24 cellular contexts compared by ENCODE assay signal in genomic region chr22:42630901-42631602, GRCh38. TPM values are rescaled to one million over a fixed set of nuclear protein-coding genes. Genes with fewer than 3 reads are reported as not detected.
A peak's percentile ranks its signal among the peaks of the same experiment; 100 is the strongest.
DNase-seq lines count a peak whose midpoint lies in the region; ATAC-seq, FAIRE-seq and TF ChIP-seq lines count a peak whose summit lies in the region.
"Had no signal": no experiment of that assay in that cellular context is flagged by ENCODE, and none has a peak within 500 bp of the region (broad histone marks: within the 10 kb centered on the region; RNA-seq: fewer than 3 reads in every experiment).

No MANE protein-coding gene starts in this region.

- no peak for TF ChIP-seq CTCF in brain microvascular endothelial cell (IDR thresholded peaks at IDR 0.05; ENCODE audit: low read depth, low read length, missing control alignments)
- TF ChIP-seq CTCF in keratinocyte (optimal IDR thresholded peaks at IDR 0.05 in 1 of 3, IDR thresholded peaks at IDR 0.05 in 1 of 3, conservative IDR thresholded peaks at IDR 0.05 in 1 of 3; ENCODE audit: extremely low read depth in 1 of 3, insufficient read depth in 2 of 3, low read length in 3 of 3) = peak in 1 of 3 experiments; percentile 2

- peak overlapping the region; percentile 72 for H3K9ac ChIP-seq in keratinocyte (ENCODE audit: control insufficient read depth, extremely low read depth, insufficient read depth, low read length)
- H3K9ac ChIP-seq: GM23248, parathyroid adenoma had no signal

- H3K27ac ChIP-seq in brain microvascular endothelial cell (peak overlapping the region; percentile 40), keratinocyte (ENCODE audit: control insufficient read depth, insufficient read depth, low read length) (peak overlapping the region; percentile 72)
- H3K27ac ChIP-seq: GM23248, parathyroid adenoma had no signal

- H3K27me3 Mint-ChIP-seq in activated T-helper 17 cell treated with anti-CD3 and anti-CD28 coated beads, Interleukin-2, amount 50 U/mL, for 72 hours = no peaks in the 10 kb centered on the region
- H3K27me3 Mint-ChIP-seq: activated naive CD4-positive, alpha-beta T cell treated with anti-CD3 and anti-CD28 coated beads, Interleukin-2, amount 10 ng/mL, durations not matched to agents 7 days and 5 days; activated T-cell treated with anti-CD3 and anti-CD28 coated beads, Interleukin-2, amount 50 U/mL, for 24 hours; naive thymus-derived CD8-positive, alpha-beta T cell; type B pancreatic cell had no signal

- H3K9me1 ChIP-seq in keratinocyte (ENCODE audit: control insufficient read depth, extremely low read depth, insufficient read depth, low read length) = no peaks in the 10 kb centered on the region

- DNase-seq in Daoy (ENCODE audit: low read depth) (peak; percentile 61), HT1080 (ENCODE audit: low read depth) (peak; percentile 67), brain microvascular endothelial cell (no peak), keratinocyte (ENCODE audit: low read depth, low spot score) (no peak), frontal cortex (ENCODE audit: low spot score in 2 of 2) (no peak), SW 1271 (lab: John Stamatoyannopoulos, UW) (no peak)
- DNase-seq: activated CD8-positive, alpha-beta memory T cell treated with anti-CD3 and anti-CD28 coated beads for 24 hours; activated naive CD4-positive, alpha-beta T cell treated with anti-CD3 and anti-CD28 coated beads, Interleukin-2, amount 10 ng/mL, durations not matched to agents 7 days and 5 days; activated T-cell treated with anti-CD3 and anti-CD28 coated beads, Interleukin-2, amount 50 U/mL, for 24 hours; anterior cingulate cortex; BE2C; GM23248; KG1; naive thymus-derived CD8-positive, alpha-beta T cell; NCI-H69; Right ventricle myocardium superior had no signal

- no peaks in the 10 kb centered on the region for H3K4me1 Mint-ChIP-seq in activated T-helper 17 cell treated with anti-CD3 and anti-CD28 coated beads, Interleukin-2, amount 50 U/mL, for 72 hours
- H3K4me1 Mint-ChIP-seq: activated naive CD4-positive, alpha-beta T cell treated with anti-CD3 and anti-CD28 coated beads, Interleukin-2, amount 10 ng/mL, durations not matched to agents 7 days and 5 days; mesothelial cell of epicardium had no signal

- H3K4me2 ChIP-seq in keratinocyte (ENCODE audit: control insufficient read depth, extremely low read depth, insufficient read depth, low read depth, low read length) = peak overlapping the region; percentile 64

- FAIRE-seq in keratinocyte (lab: Jason Lieb, UNC) (peak; percentile 87), frontal cortex (lab: Jason Lieb, UNC) (no peak)
- FAIRE-seq: A204.1, GM12891 had no signal

- H3K9me3 Mint-ChIP-seq in activated T-helper 17 cell treated with anti-CD3 and anti-CD28 coated beads, Interleukin-2, amount 50 U/mL, for 72 hours = no peaks in the 10 kb centered on the region
- H3K9me3 Mint-ChIP-seq: activated naive CD4-positive, alpha-beta T cell treated with anti-CD3 and anti-CD28 coated beads, Interleukin-2, amount 10 ng/mL, durations not matched to agents 7 days and 5 days; activated T-cell treated with anti-CD3 and anti-CD28 coated beads, Interleukin-2, amount 50 U/mL, for 24 hours; mesothelial cell of epicardium; naive thymus-derived CD8-positive, alpha-beta T cell; type B pancreatic cell had no signal

- in situ Hi-C loops in brain microvascular endothelial cell (cut with HindIII; ENCODE audit: low pct_ligation_motif_present, low sequenced_read_pairs) = loop anchor here (25.0 kb wide), 1 partner anchor 181 kb away; no protein-coding TSS in a partner anchor

- no peaks in the 10 kb centered on the region for H3K9me3 ChIP-seq in keratinocyte (ENCODE audit: control insufficient read depth, low read depth, low read length)
- H3K9me3 ChIP-seq: BE2C had no signal

- H3K4me3 ChIP-seq in brain microvascular endothelial cell (ENCODE audit: low read depth, low read length) = no peak overlapping the region
- peak overlapping the region in 1 of 3 experiments; percentile 26 for H3K4me3 ChIP-seq in keratinocyte (ENCODE audit: control insufficient read depth in 2 of 3, extremely low read depth in 1 of 3, insufficient read depth in 2 of 3, low read depth in 1 of 3, low read length in 3 of 3)
- H3K4me3 ChIP-seq: GM23248 had no signal

- peak overlapping the region; percentile 75 for H2AFZ ChIP-seq in keratinocyte (ENCODE audit: control insufficient read depth, low read length)
- H2AFZ ChIP-seq: GM23248, parathyroid adenoma had no signal

- no peak for ATAC-seq in GM18870 (IDR thresholded peaks at IDR 0.05; ENCODE audit: unreplicated experiment)
- ATAC-seq in activated T-helper 17 cell treated with anti-CD3 and anti-CD28 coated beads, Interleukin-2, amount 50 U/mL, for 72 hours (replicated peaks) = no peak
- ATAC-seq: naive thymus-derived CD8-positive, alpha-beta T cell; right cardiac atrium had no signal

- peaks cover 61% of the 10 kb centered on the region for H3K36me3 Mint-ChIP-seq in activated T-helper 17 cell treated with anti-CD3 and anti-CD28 coated beads, Interleukin-2, amount 50 U/mL, for 72 hours (ENCODE audit: low read depth)

- H3K79me2 ChIP-seq in keratinocyte (ENCODE audit: control insufficient read depth, insufficient read depth, low read length) = peaks cover 24% of the 10 kb centered on the region
- H3K79me2 ChIP-seq: parathyroid adenoma had no signal

- no peak overlapping the region for H3K4me3 Mint-ChIP-seq in activated T-helper 17 cell treated with anti-CD3 and anti-CD28 coated beads, Interleukin-2, amount 50 U/mL, for 72 hours
- H3K4me3 Mint-ChIP-seq: activated naive CD4-positive, alpha-beta T cell treated with anti-CD3 and anti-CD28 coated beads, Interleukin-2, amount 10 ng/mL, durations not matched to agents 7 days and 5 days; activated T-cell treated with anti-CD3 and anti-CD28 coated beads, Interleukin-2, amount 50 U/mL, for 24 hours; mesothelial cell of epicardium; naive thymus-derived CD8-positive, alpha-beta T cell; type B pancreatic cell had no signal

- dilution Hi-C loops in keratinocyte (cut with MboI; ENCODE audit: extremely low pct_ligation_motif_present, low sequenced_read_pairs) = no loop called here

- peaks cover 29% of the 10 kb centered on the region for H3K4me1 ChIP-seq in keratinocyte (ENCODE audit: control insufficient read depth, extremely low read depth, insufficient read depth, low read length)
- H3K4me1 ChIP-seq: BE2C, parathyroid adenoma had no signal

- peaks cover 65% of the 10 kb centered on the region for H3K36me3 ChIP-seq in brain microvascular endothelial cell (replicated peaks)
- peaks cover 45 to 48% of the 10 kb centered on the region in 2 experiments for H3K36me3 ChIP-seq in keratinocyte (ENCODE audit: control insufficient read depth in 2 of 2, extremely low read depth in 1 of 2, insufficient read depth in 2 of 2, low read length in 2 of 2)

- no peaks in the 10 kb centered on the region for H4K20me1 ChIP-seq in keratinocyte (ENCODE audit: control insufficient read depth, extremely low read depth, insufficient read depth, low read length)

- no peak overlapping the region for H3K27ac Mint-ChIP-seq in activated T-helper 17 cell treated with anti-CD3 and anti-CD28 coated beads, Interleukin-2, amount 50 U/mL, for 72 hours
- H3K27ac Mint-ChIP-seq: activated naive CD4-positive, alpha-beta T cell treated with anti-CD3 and anti-CD28 coated beads, Interleukin-2, amount 10 ng/mL, durations not matched to agents 7 days and 5 days; activated T-cell treated with anti-CD3 and anti-CD28 coated beads, Interleukin-2, amount 50 U/mL, for 24 hours; mesothelial cell of epicardium; type B pancreatic cell had no signal

- H3K27me3 ChIP-seq in brain microvascular endothelial cell (replicated peaks) = no peaks in the 10 kb centered on the region
- no peaks in the 10 kb centered on the region for H3K27me3 ChIP-seq in keratinocyte (ENCODE audit: control insufficient read depth, extremely low read depth, insufficient read depth, low read length)
- H3K27me3 ChIP-seq: BE2C had no signal

RNA-seq across cellular contexts. Expression of gene ATP5MGL, which starts 9.3 kb away (rescaled TPM):
- not detected in 2 replicates for total RNA-seq in Daoy (2014; rRNA removed; shearing (Covaris generic))
- total RNA-seq in HT1080 (2014; rRNA removed; shearing (Covaris generic)) = 0.27 TPM in 1 of 2 replicates, not detected in the other
- polyA plus RNA-seq in HT1080 (2015; cell fraction: cytosol; rRNA removed) = not detected in 2 replicates
- not detected in 2 replicates for polyA plus RNA-seq in HT1080 (2015; cell fraction: nucleus; rRNA removed)
- not detected in 3 replicates for polyA plus RNA-seq in keratinocyte
- 0.46 TPM for polyA plus RNA-seq in keratinocyte (2011; ENCODE audit: low read depth)
- 0.14 TPM in 1 of 2 replicates, not detected in the other for polyA plus RNA-seq in keratinocyte (2011; cell fraction: cytosol; rRNA removed)
- 0.22 and 0.28 TPM in 2 replicates for polyA plus RNA-seq in keratinocyte (2011; cell fraction: nucleus; rRNA removed)
- not detected in 2 replicates for polyA plus RNA-seq in keratinocyte (2012; ENCODE audit: low replicate concordance)
- polyA minus RNA-seq in keratinocyte = 0.33 to 2.7 TPM in 2 of 3 replicates, not detected in the other
- not detected for polyA minus RNA-seq in keratinocyte (2011; cell fraction: cytosol; rRNA and poly(A)+ RNA removed)
- polyA minus RNA-seq in keratinocyte (2011; cell fraction: nucleus; rRNA and poly(A)+ RNA removed) = 0.63 TPM in 1 of 2 replicates, not detected in the other
- 0.82 TPM for total RNA-seq in frontal cortex
- 1 to 10 TPM in 1 of 2 donors, under 1 TPM in 1; 0.45 to 1.1 TPM for total RNA-seq in activated T-helper 17 cell treated with anti-CD3 and anti-CD28 coated beads, Interleukin-2, amount 50 U/mL, for 72 hours
- total RNA-seq: GM23248 had no signal
- polyA plus RNA-seq: GM23248 had no signal

RNA-seq across cellular contexts. Expression of gene POLDIP3, which starts 16.4 kb away (rescaled TPM):
- total RNA-seq in Daoy (2014; rRNA removed; shearing (Covaris generic)) = 29.3 and 39.9 TPM in 2 replicates
- 46.4 and 58.3 TPM in 2 replicates for total RNA-seq in HT1080 (2014; rRNA removed; shearing (Covaris generic))
- polyA plus RNA-seq in HT1080 (2015; cell fraction: cytosol; rRNA removed) = 40.2 and 44.2 TPM in 2 replicates
- polyA plus RNA-seq in HT1080 (2015; cell fraction: nucleus; rRNA removed) = 59.8 and 60.0 TPM in 2 replicates
- 38.5 to 41.9 TPM (median 38.7 TPM) in 3 replicates for polyA plus RNA-seq in keratinocyte
- polyA plus RNA-seq in keratinocyte (2011; ENCODE audit: low read depth) = 25.1 TPM
- 35.2 and 37.0 TPM in 2 replicates for polyA plus RNA-seq in keratinocyte (2011; cell fraction: cytosol; rRNA removed)
- polyA plus RNA-seq in keratinocyte (2011; cell fraction: nucleus; rRNA removed) = 53.9 and 59.9 TPM in 2 replicates
- 38.2 and 44.5 TPM in 2 replicates for polyA plus RNA-seq in keratinocyte (2012; ENCODE audit: low replicate concordance)
- 33.9 to 36.7 TPM (median 34.8 TPM) in 3 replicates for polyA minus RNA-seq in keratinocyte
- 19.0 TPM for polyA minus RNA-seq in keratinocyte (2011; cell fraction: cytosol; rRNA and poly(A)+ RNA removed)
- 22.8 and 31.6 TPM in 2 replicates for polyA minus RNA-seq in keratinocyte (2011; cell fraction: nucleus; rRNA and poly(A)+ RNA removed)
- 28.5 TPM for total RNA-seq in frontal cortex
- 10 to 100 TPM; 70.0 to 72.4 TPM for total RNA-seq in activated T-helper 17 cell treated with anti-CD3 and anti-CD28 coated beads, Interleukin-2, amount 50 U/mL, for 72 hours

RNA-seq across cellular contexts. Expression of gene CYB5R3, which starts 18.1 kb away (rescaled TPM):
- 34.8 and 41.4 TPM in 2 replicates for total RNA-seq in Daoy (2014; rRNA removed; shearing (Covaris generic))
- 69.9 and 112 TPM in 2 replicates for total RNA-seq in HT1080 (2014; rRNA removed; shearing (Covaris generic))
- polyA plus RNA-seq in HT1080 (2015; cell fraction: cytosol; rRNA removed) = 200 and 230 TPM in 2 replicates
- 113 and 129 TPM in 2 replicates for polyA plus RNA-seq in HT1080 (2015; cell fraction: nucleus; rRNA removed)
- polyA plus RNA-seq in keratinocyte = 92.3 to 130 TPM (median 102 TPM) in 3 replicates
- 25.3 TPM for polyA plus RNA-seq in keratinocyte (2011; ENCODE audit: low read depth)
- polyA plus RNA-seq in keratinocyte (2011; cell fraction: cytosol; rRNA removed) = 97.1 and 168 TPM in 2 replicates
- polyA plus RNA-seq in keratinocyte (2011; cell fraction: nucleus; rRNA removed) = 81.0 and 113 TPM in 2 replicates
- 103 and 190 TPM in 2 replicates for polyA plus RNA-seq in keratinocyte (2012; ENCODE audit: low replicate concordance)
- 105 to 302 TPM (median 113 TPM) in 3 replicates for polyA minus RNA-seq in keratinocyte
- polyA minus RNA-seq in keratinocyte (2011; cell fraction: cytosol; rRNA and poly(A)+ RNA removed) = 191 TPM
- polyA minus RNA-seq in keratinocyte (2011; cell fraction: nucleus; rRNA and poly(A)+ RNA removed) = 57.7 and 69.0 TPM in 2 replicates
- total RNA-seq in frontal cortex = 11.8 TPM
- total RNA-seq in activated T-helper 17 cell treated with anti-CD3 and anti-CD28 coated beads, Interleukin-2, amount 50 U/mL, for 72 hours = 10 to 100 TPM; 55.5 to 86.1 TPM

Comparison
In these comparisons a context has a peak if more than half of its experiments do, and no peak if none do; other contexts are left out.
1. DNase-seq: peak in Daoy (single experiment) and HT1080 (single experiment); none in brain microvascular endothelial cell (single experiment), keratinocyte (single experiment), frontal cortex (0 of 2) and SW 1271 (0 of 2).